8 cellular contexts compared by ENCODE assay signal in genomic region chr11:68314203-68314885, GRCh38. TPM values are rescaled to one million over a fixed set of nuclear protein-coding genes. Genes with fewer than 3 reads are reported as not detected.
DNase-seq lines count a peak whose midpoint lies in the region; ATAC-seq, FAIRE-seq and TF ChIP-seq lines count a peak whose summit lies in the region.

No MANE protein-coding gene starts in this region.

- intact Hi-C loops in CD8-positive, alpha-beta T cell (cut with DNase I, micrococcal nuclease) = no loop called here

- TF ChIP-seq POLR2A in NB4 (IDR thresholded peaks at IDR 0.05; ENCODE audit: extremely low read depth, insufficient read length) (no peak), H1 (IDR thresholded peaks at IDR 0.05; ENCODE audit: control extremely low read depth in 1 of 2, low read depth in 2 of 2, low read length in 2 of 2) (no peak)

- 0 out of 2 replicates have a peak overlapping the region, but pooled peaks have one; percentile 49 for H2BK15ac ChIP-seq in H1 (ENCODE audit: low read length)

- peaks cover 7% of the 10 kb centered on the region; the same call in 1 of the 2 replicates for H3K23me2 ChIP-seq in H1 (ENCODE audit: low read depth, low read length)

- H3K9me3 Mint-ChIP-seq in CD8-positive, alpha-beta T cell = no peaks in the 10 kb centered on the region
- H3K9me3 Mint-ChIP-seq in nephron progenitor cell = no peaks in the 10 kb centered on the region

- H2AK5ac ChIP-seq in H1 (ENCODE audit: low read depth, low read length) = 0 out of 2 replicates have a peak overlapping the region, but pooled peaks have one; percentile 33

- no peaks in the 10 kb centered on the region for H3K9me3 ChIP-seq in CD8-positive, alpha-beta T cell (ENCODE audit: low read length)
- H3K9me3 ChIP-seq in H1 (ENCODE audit: insufficient read depth in 2 of 2, low read depth in 1 of 2, low read length in 1 of 2) = no peaks in the 10 kb centered on the region

- peak overlapping the region in 2 of 4 experiments; percentile 15 to 72; a peak in 3 of 7 replicates for H3K9ac ChIP-seq in H1 (replicated peaks in 1 of 4; ENCODE audit: extremely low read depth in 1 of 4, low read depth in 3 of 4, low read length in 3 of 4)

- H2BK20ac ChIP-seq in H1 (ENCODE audit: low read length) = peak overlapping the region; percentile 41; the same call in 1 of the 2 replicates

- H3K14ac ChIP-seq in H1 (ENCODE audit: insufficient read length) = no peak overlapping the region

- no peak for ATAC-seq in CD8-positive, alpha-beta T cell
- no peak for ATAC-seq in GM19351 (IDR thresholded peaks at IDR 0.05; ENCODE audit: unreplicated experiment)

- peaks cover 9% of the 10 kb centered on the region for H3K27me3 Mint-ChIP-seq in CD8-positive, alpha-beta T cell (ENCODE audit: low read depth)
- H3K27me3 Mint-ChIP-seq in nephron progenitor cell (ENCODE audit: low read depth, poor library complexity) = peaks cover 7% of the 10 kb centered on the region

- H2BK5ac ChIP-seq in H1 (ENCODE audit: low read depth, low read length) = peak overlapping the region; percentile 4

- H2BK12ac ChIP-seq in H1 (ENCODE audit: low read depth, low read length) = peak overlapping the region; percentile 65; the same call in 1 of the 2 replicates

- peaks cover 17% of the 10 kb centered on the region for H3K4me1 Mint-ChIP-seq in CD8-positive, alpha-beta T cell (ENCODE audit: low read depth)
- H3K4me1 Mint-ChIP-seq in nephron progenitor cell = peaks cover 58% of the 10 kb centered on the region

- CTCF ChIA-PET in CD8-positive, alpha-beta T cell (lab: Charles Lee) = interaction anchor here (1.0 to 2.0 kb wide), 2 partner anchors 16 to 57 kb away, joined by 4 to 6 read pairs; no protein-coding TSS in a partner anchor
- CTCF ChIA-PET in H1 (lab: Charles Lee; ENCODE audit: partially characterized antibody) = interaction anchor here (0.9 to 2.5 kb wide), 9 partner anchors 11 to 107 kb away, joined by 3 to 13 read pairs (median 4); no protein-coding TSS in a partner anchor

- no peak overlapping the region for H3K27ac Mint-ChIP-seq in CD8-positive, alpha-beta T cell
- peak overlapping the region; percentile 91 for H3K27ac Mint-ChIP-seq in nephron progenitor cell

- H3K4ac ChIP-seq in H1 (replicated peaks; ENCODE audit: insufficient read length, low read depth, low read length) = no peak overlapping the region

- no peaks in the 10 kb centered on the region for H3K36me3 Mint-ChIP-seq in CD8-positive, alpha-beta T cell
- H3K36me3 Mint-ChIP-seq in nephron progenitor cell (ENCODE audit: low read depth) = peaks cover under 1% of the 10 kb centered on the region

- peaks cover 0 to 2% of the 10 kb centered on the region in 2 experiments for H4K20me1 ChIP-seq in H1 (replicated peaks in 1 of 2; ENCODE audit: control insufficient read depth in 1 of 2, insufficient read depth in 2 of 2, low read length in 2 of 2)

- TF ChIP-seq CTCF in CD8-positive, alpha-beta T cell (IDR thresholded peaks at IDR 0.05) = no peak
- TF ChIP-seq CTCF in NB4 (IDR thresholded peaks at IDR 0.05; ENCODE audit: low read depth, low read length) = no peak
- no peak for TF ChIP-seq CTCF in H1 (IDR thresholded peaks at IDR 0.05; ENCODE audit: control extremely low read depth in 1 of 3, insufficient read depth in 1 of 3, low read depth in 1 of 3, low read length in 3 of 3)
- TF ChIP-seq CTCF in nephron progenitor cell (IDR thresholded peaks at IDR 0.05) = no peak

- H4K8ac ChIP-seq in H1 (ENCODE audit: extremely low read depth, insufficient read depth, low read length) = peak overlapping the region; percentile 87; the same call in 1 of the 2 replicates

- no peak for FAIRE-seq in H1 (lab: Jason Lieb, UNC)

- H2BK120ac ChIP-seq in H1 (replicated peaks; ENCODE audit: low read depth, low read length) = no peak overlapping the region

- peaks cover 11% of the 10 kb centered on the region for H3K4me1 ChIP-seq in CD8-positive, alpha-beta T cell (ENCODE audit: insufficient read depth, low read length)
- H3K4me1 ChIP-seq in H1 (replicated peaks in 1 of 4; ENCODE audit: control insufficient read depth in 3 of 4, insufficient read depth in 4 of 4, low read length in 3 of 4) = peaks cover 8 to 41% (median 29%) of the 10 kb centered on the region in 4 experiments

- POLR2A ChIA-PET in CD8-positive, alpha-beta T cell (lab: Charles Lee) = interaction anchor here (0.9 kb wide), 1 partner anchor 14 kb away, joined by 3 read pairs; no protein-coding TSS in a partner anchor
- POLR2A ChIA-PET in H1 (lab: Charles Lee; ENCODE audit: partially characterized antibody) = interaction anchor here (0.8 to 3.6 kb wide), 11 partner anchors 8 to 100 kb away, joined by 3 to 19 read pairs (median 5); partner anchors contain the start of gene C11orf24

- H2AFZ ChIP-seq in H1 (ENCODE audit: low read length) = no peak overlapping the region

- TF ChIP-seq EP300 in H1 (IDR thresholded peaks at IDR 0.05; ENCODE audit: borderline replicate concordance in 1 of 2, low read depth in 2 of 2, low read length in 2 of 2) = no peak

- H3K18ac ChIP-seq in H1 (ENCODE audit: extremely low read depth, low read length) = 0 out of 2 replicates have a peak overlapping the region, but pooled peaks have one; percentile 83

- no peak overlapping the region for H3K27ac ChIP-seq in CD8-positive, alpha-beta T cell (ENCODE audit: low read depth, low read length)
- 0 out of 2 replicates have a peak overlapping the region, but pooled peaks have one; percentile 6 for H3K27ac ChIP-seq in H1 (ENCODE audit: low read depth, low read length)

- H3K4me3 ChIP-seq in CD8-positive, alpha-beta T cell (ENCODE audit: low read depth, low read length) = no peak overlapping the region
- H3K4me3 ChIP-seq in NB4 (ENCODE audit: low read depth, low read length) = peak overlapping the region; percentile 76
- H3K4me3 ChIP-seq in H1 (ENCODE audit: extremely low read depth in 1 of 4, insufficient read depth in 2 of 4, low read depth in 3 of 4, low read length in 4 of 4) = peak overlapping the region; percentile 19 to 84 (median 65); a peak in 4 of 8 replicates

- peaks cover 0 to 56% of the 10 kb centered on the region in 2 experiments; a peak in 3 of 4 replicates for H3K79me2 ChIP-seq in H1 (ENCODE audit: control insufficient read depth in 1 of 2, insufficient read depth in 2 of 2, low read length in 2 of 2)

- peak overlapping the region; percentile 39 for H3K4me3 Mint-ChIP-seq in CD8-positive, alpha-beta T cell
- H3K4me3 Mint-ChIP-seq in nephron progenitor cell = peak overlapping the region; percentile 94

- no peak for DNase-seq in CD8-positive, alpha-beta T cell
- DNase-seq in NB4 (ENCODE audit: low read depth) = peak; percentile 45
- no peak for DNase-seq in H1 (ENCODE audit: low read depth in 1 of 2, low spot score in 2 of 2)
- no peak for DNase-seq in nephron progenitor cell
- no peak for DNase-seq in NCI-H2227 (lab: John Stamatoyannopoulos, UW; ENCODE audit: unreplicated experiment)
- no peak for DNase-seq in nucleus accumbens (lab: John Stamatoyannopoulos, UW)
- no peak for DNase-seq in NCI-H524 (lab: John Stamatoyannopoulos, UW)

- peaks cover 3% of the 10 kb centered on the region for H3K27me3 ChIP-seq in CD8-positive, alpha-beta T cell (ENCODE audit: insufficient read depth, low read length)
- H3K27me3 ChIP-seq in H1 (replicated peaks in 1 of 4; ENCODE audit: control insufficient read depth in 3 of 4, extremely low read depth in 1 of 4, insufficient read depth in 3 of 4, low read length in 3 of 4) = peaks cover 0 to 8% (median 3%) of the 10 kb centered on the region in 4 experiments; a peak in 3 of 7 replicates

- H4K91ac ChIP-seq in H1 (replicated peaks; ENCODE audit: insufficient read length, low read length) = peak overlapping the region; percentile 25

- H3K79me1 ChIP-seq in H1 (ENCODE audit: low read depth, low read length) = peaks cover 6% of the 10 kb centered on the region

- no peak for TF ChIP-seq RAD21 in H1 (IDR thresholded peaks at IDR 0.05 in 1 of 2, conservative IDR thresholded peaks at IDR 0.05 in 1 of 2; ENCODE audit: low read depth in 2 of 2, low read length in 2 of 2)

- H4K5ac ChIP-seq in H1 (ENCODE audit: insufficient read length, low read depth, low read length) = no peak overlapping the region

- H3K36me3 ChIP-seq in CD8-positive, alpha-beta T cell (ENCODE audit: insufficient read depth, low read length) = no peaks in the 10 kb centered on the region
- no peaks in the 10 kb centered on the region for H3K36me3 ChIP-seq in H1 (ENCODE audit: control insufficient read depth in 2 of 4, insufficient read depth in 4 of 4, low read length in 3 of 4)

- WGBS in H1 (ENCODE audit: extremely low coverage in 1 of 2, insufficient coverage in 1 of 2, insufficient read length in 1 of 2, insufficient replicate concordance in 2 of 2, low coverage in 1 of 2, low lambda C conversion rate in 2 of 2, missing lambda C conversion rate in 1 of 2), 2 experiments = 49% methylated on average over 17 of the region's 17 CpGs; no CpG with 5 or more reads in 1 of the 2 experiments

- peak overlapping the region; percentile 78 to 90 for H3K4me2 ChIP-seq in H1 (ENCODE audit: insufficient read depth in 1 of 2, low read depth in 2 of 2, low read length in 2 of 2)

- no peak overlapping the region for H3K23ac ChIP-seq in H1 (ENCODE audit: insufficient read length)

- no peak overlapping the region for H3K56ac ChIP-seq in H1 (replicated peaks; ENCODE audit: insufficient read length, low read depth, low read length)

TF ChIP-seq in H1, 55 proteins besides CTCF, POLR2A, EP300 and RAD21 (continues in another document):
- TF ChIP-seq EGR1 (IDR thresholded peaks at IDR 0.05; ENCODE audit: borderline replicate concordance, low read depth, low read length) (no peak), PHF8 (conservative IDR thresholded peaks at IDR 0.05; ENCODE audit: low read depth, low read length) (no peak)

RNA-seq across cellular contexts. Expression of gene LRP5, which starts 2.0 kb away (rescaled TPM):
- total RNA-seq in CD8-positive, alpha-beta T cell = 1 to 10 TPM; 1.1 to 1.5 TPM
- total RNA-seq in H1 (2021; fragmentation: NEBNext Ultra II Directional; extraction: Animal tissue kit (Norgen Biotek cat#: 25700)) = 35.4 and 38.9 TPM in 2 replicates
- 19.0 and 31.5 TPM in 2 replicates for polyA plus RNA-seq in H1 (2011; rRNA removed)
- 13.8 TPM for polyA plus RNA-seq in H1 (2011; cell fraction: cytosol; rRNA removed)
- polyA plus RNA-seq in H1 (2011; cell fraction: nucleus; rRNA removed) = 38.9 TPM
- 17.8 to 35.8 TPM (median 32.9 TPM) in 4 replicates for polyA plus RNA-seq in H1 (2012, experiment 1 of 2)
- polyA plus RNA-seq in H1 (2012, experiment 2 of 2) = 29.9 TPM
- polyA plus RNA-seq in H1 (2013, experiment 1 of 2) = 62.7 TPM
- 63.2 TPM for polyA plus RNA-seq in H1 (2013, experiment 2 of 2)
- polyA minus RNA-seq in H1 (2011; rRNA and poly(A)+ RNA removed) = 22.5 and 24.7 TPM in 2 replicates
- 27.4 TPM for polyA minus RNA-seq in H1 (2011; cell fraction: cytosol; rRNA and poly(A)+ RNA removed)
- polyA minus RNA-seq in H1 (2011; cell fraction: nucleus; rRNA and poly(A)+ RNA removed) = 23.6 TPM

RNA-seq across cellular contexts. Expression of gene C11orf24, which starts 42.6 kb away (rescaled TPM):
- 1 to 10 TPM; 6.5 to 8.2 TPM for total RNA-seq in CD8-positive, alpha-beta T cell
- total RNA-seq in H1 (2021; fragmentation: NEBNext Ultra II Directional; extraction: Animal tissue kit (Norgen Biotek cat#: 25700)) = 45.3 and 45.4 TPM in 2 replicates
- polyA plus RNA-seq in H1 (2011; rRNA removed) = 51.7 and 63.5 TPM in 2 replicates
- polyA plus RNA-seq in H1 (2011; cell fraction: cytosol; rRNA removed) = 41.2 TPM
- polyA plus RNA-seq in H1 (2011; cell fraction: nucleus; rRNA removed) = 46.1 TPM
- polyA plus RNA-seq in H1 (2012, experiment 1 of 2) = 31.5 to 47.3 TPM (median 39.6 TPM) in 4 replicates
- 35.9 TPM for polyA plus RNA-seq in H1 (2012, experiment 2 of 2)
- polyA plus RNA-seq in H1 (2013, experiment 1 of 2) = 70.2 TPM
- 79.0 TPM for polyA plus RNA-seq in H1 (2013, experiment 2 of 2)
- polyA minus RNA-seq in H1 (2011; rRNA and poly(A)+ RNA removed) = 18.7 and 23.8 TPM in 2 replicates
- 33.8 TPM for polyA minus RNA-seq in H1 (2011; cell fraction: cytosol; rRNA and poly(A)+ RNA removed)
- polyA minus RNA-seq in H1 (2011; cell fraction: nucleus; rRNA and poly(A)+ RNA removed) = 28.2 TPM

Comparison
In these comparisons a context has a peak if more than half of its experiments do, and no peak if none do; other contexts are left out.
1. RNA of gene LRP5, which starts 2.0 kb away (total RNA-seq): 35.4 to 38.9 TPM in H1; 1.1 to 1.5 TPM in CD8-positive, alpha-beta T cell; every median in the first group is over 10 times any median in the second.